ENCODE assay signal across 24 cellular contexts in genomic region chr15:93943607-93944006, GRCh38.
A peak's percentile ranks its signal among the peaks of the same experiment; 100 is the strongest.
DNase-seq lines count a peak whose midpoint lies in the region; ATAC-seq, FAIRE-seq and TF ChIP-seq lines count a peak whose summit lies in the region.
"Had no signal": no experiment of that assay in that cellular context is flagged by ENCODE, and none has a peak within 500 bp of the region (broad histone marks: within the 10 kb centered on the region; RNA-seq: fewer than 3 reads in every experiment).

No MANE protein-coding gene starts in this region.

- no peaks in the 10 kb centered on the region for H3K79me2 ChIP-seq in keratinocyte (ENCODE audit: control insufficient read depth, insufficient read depth, low read length)

- H3K27me3 ChIP-seq in left ventricle myocardium inferior (ENCODE audit: low read depth): peaks cover 13% of the 10 kb centered on the region
- peaks cover 0 to under 1% (median 0%) of the 10 kb centered on the region in 7 donors for H3K27me3 ChIP-seq in heart right ventricle
- no peaks in the 10 kb centered on the region for H3K27me3 ChIP-seq in keratinocyte (ENCODE audit: control insufficient read depth, extremely low read depth, insufficient read depth, low read length)
- H3K27me3 ChIP-seq: body of pancreas, ovary had no signal

- H3K4me3 ChIP-seq in left ventricle myocardium inferior: no peak overlapping the region
- H3K4me3 ChIP-seq in heart right ventricle: no peak overlapping the region
- H3K4me3 ChIP-seq in keratinocyte (ENCODE audit: control insufficient read depth in 2 of 3, extremely low read depth in 1 of 3, insufficient read depth in 2 of 3, low read depth in 1 of 3, low read length in 3 of 3): no peak overlapping the region
- H3K4me3 ChIP-seq: body of pancreas, ovary, thoracic aorta had no signal

- no peaks in the 10 kb centered on the region for H3K9me1 ChIP-seq in keratinocyte (ENCODE audit: control insufficient read depth, extremely low read depth, insufficient read depth, low read length)

- ATAC-seq in heart right ventricle (no peak), GM18909 (IDR thresholded peaks at IDR 0.05; ENCODE audit: poor library complexity, unreplicated experiment) (no peak), HG02759 (IDR thresholded peaks at IDR 0.05; ENCODE audit: unreplicated experiment) (no peak)
- ATAC-seq: activated CD8-positive, alpha-beta memory T cell treated with anti-CD3 and anti-CD28 coated beads, Interleukin-2, amount 10 ng/mL, durations not matched to agents 7 days and 5 days; body of pancreas; CD8-positive, alpha-beta T cell; effector memory CD8-positive, alpha-beta T cell; stimulated activated memory B cell treated with anti-CD40 and anti-IgM and Interleukin-4, amounts not matched to agents 10 μg/mL and 1 μg/mL and 100 μg/mL, for 72 hours had no signal

- FAIRE-seq in keratinocyte (lab: Jason Lieb, UNC): peak; percentile 78
- FAIRE-seq: GM12891, H54 had no signal

- 20 to 25% methylated on average over 4 of the region's 4 CpGs for WGBS in heart right ventricle, 2 donors

- H3K9me3 ChIP-seq in left ventricle myocardium inferior (replicated peaks) (no peaks in the 10 kb centered on the region), heart right ventricle (peaks cover 0 to 4% (median 0%) of the 10 kb centered on the region in 11 donors), keratinocyte (ENCODE audit: control insufficient read depth, low read depth, low read length) (no peaks in the 10 kb centered on the region)
- H3K9me3 ChIP-seq: body of pancreas, ovary, thoracic aorta had no signal

- no peak overlapping the region for H3K9ac ChIP-seq in keratinocyte (ENCODE audit: control insufficient read depth, extremely low read depth, insufficient read depth, low read length)
- H3K9ac ChIP-seq: KMS-11 had no signal

- H4K20me1 ChIP-seq in keratinocyte (ENCODE audit: control insufficient read depth, extremely low read depth, insufficient read depth, low read length): no peaks in the 10 kb centered on the region

- dilution Hi-C loops in keratinocyte (cut with MboI; ENCODE audit: extremely low pct_ligation_motif_present, low sequenced_read_pairs): no loop called here

- H2AFZ ChIP-seq in keratinocyte (ENCODE audit: control insufficient read depth, low read length): peak overlapping the region; percentile 83

- no peaks in the 10 kb centered on the region for H3K36me3 ChIP-seq in left ventricle myocardium inferior
- H3K36me3 ChIP-seq in heart right ventricle: no peaks in the 10 kb centered on the region
- no peaks in the 10 kb centered on the region for H3K36me3 ChIP-seq in keratinocyte (ENCODE audit: control insufficient read depth in 2 of 2, extremely low read depth in 1 of 2, insufficient read depth in 2 of 2, low read length in 2 of 2)
- H3K36me3 ChIP-seq: ovary, thoracic aorta had no signal

- H3K4me1 ChIP-seq in left ventricle myocardium inferior (no peaks in the 10 kb centered on the region), heart right ventricle (peaks cover 0 to 8% (median 0%) of the 10 kb centered on the region in 9 donors), keratinocyte (ENCODE audit: control insufficient read depth, extremely low read depth, insufficient read depth, low read length) (peaks cover 5% of the 10 kb centered on the region)

- H3K27ac ChIP-seq in left ventricle myocardium inferior (replicated peaks) (peak overlapping the region; percentile 6), heart right ventricle (peak overlapping the region in 3 of 10 donors; percentile 10 to 25 (median 18)), keratinocyte (ENCODE audit: control insufficient read depth, insufficient read depth, low read length) (no peak overlapping the region)
- H3K27ac ChIP-seq: body of pancreas, KMS-11, ovary, thoracic aorta had no signal

- TF ChIP-seq CTCF in left ventricle myocardium inferior (IDR thresholded peaks at IDR 0.05; ENCODE audit: borderline replicate concordance) (no peak), heart right ventricle (IDR thresholded peaks at IDR 0.05) (no peak), keratinocyte (optimal IDR thresholded peaks at IDR 0.05 in 1 of 3, IDR thresholded peaks at IDR 0.05 in 1 of 3, conservative IDR thresholded peaks at IDR 0.05 in 1 of 3; ENCODE audit: extremely low read depth in 1 of 3, insufficient read depth in 2 of 3, low read length in 3 of 3) (no peak)

- intact Hi-C loops in left ventricle myocardium inferior (cut with micrococcal nuclease): no loop called here
- intact Hi-C loops in heart right ventricle (cut with DNase I): loop anchor here in 1 of 10 donors (10.0 kb wide), 1 partner anchor 59 kb away; no protein-coding TSS in a partner anchor

- no peak for DNase-seq in left ventricle myocardium inferior
- DNase-seq in heart right ventricle: no peak
- peak; percentile 65 for DNase-seq in astrocyte of the hippocampus (ENCODE audit: low read depth, low spot score)
- DNase-seq in keratinocyte (ENCODE audit: low read depth, low spot score): no peak
- DNase-seq in stimulated activated CD4-positive, alpha-beta T cell treated with anti-CD3 and anti-CD28 coated beads, Interleukin-4, amount 100 ng/mL, for 24 hours: no peak
- DNase-seq in activated CD4-positive, CD25-positive, alpha-beta regulatory T cell treated with anti-CD3 and anti-CD28 coated beads, Interleukin-2, amount 50 U/mL, for 72 hours: no peak
- DNase-seq: activated CD4-positive, alpha-beta T cell treated with anti-CD3 and anti-CD28 coated beads for 48 hours; activated CD8-positive, alpha-beta memory T cell treated with anti-CD3 and anti-CD28 coated beads, Interleukin-2, amount 10 ng/mL, durations not matched to agents 7 days and 5 days; activated naive CD8-positive, alpha-beta T cell treated with anti-CD3 and anti-CD28 coated beads for 36 hours; body of pancreas; CD8-positive, alpha-beta T cell; DMS153; effector memory CD8-positive, alpha-beta T cell; hippocampal formation; NCI-H2081; NCI-H446 treated with DMSO at 0.1 percent for 48 hours; ovary had no signal

- no peak overlapping the region for H3K4me2 ChIP-seq in keratinocyte (ENCODE audit: control insufficient read depth, extremely low read depth, insufficient read depth, low read depth, low read length)
- H3K4me2 ChIP-seq: KMS-11 had no signal
